Comparison of ENCODE assay signal across 1 cellular context in genomic region chr21:41663805-41664788, GRCh38.
TF ChIP-seq lines count a peak whose summit lies in the region.

No MANE protein-coding gene starts in this region.

TF ChIP-seq in GM12878, 131 proteins besides CTCF, POLR2A, EP300 and RAD21 (continued from another document):
- TF ChIP-seq NBN (IDR thresholded peaks at IDR 0.05) (0 out of 2 replicates have a peak, but pooled peaks have one; percentile 30), ZNF274 (IDR thresholded peaks at IDR 0.05; ENCODE audit: insufficient read depth, insufficient read length) (no peak)
TF ChIP-seq in GM12878: peak in this region for 11.
